ENCODE assay signal across 1 cellular context in genomic region chr10:73117976-73118743, GRCh38.
TF ChIP-seq lines count a peak whose summit lies in the region.

No MANE protein-coding gene starts in this region.

TF ChIP-seq in GM12878, 131 proteins besides CTCF, POLR2A, EP300 and RAD21 (continues in another document):
- TF ChIP-seq ASH2L (IDR thresholded peaks at IDR 0.05; ENCODE audit: borderline replicate concordance, low read depth), result peak; percentile 75; the same call in 1 of the 2 replicates
- peak; percentile 93 for TF ChIP-seq ATF7 (IDR thresholded peaks at IDR 0.05; ENCODE audit: low read depth)
- peak; percentile 97 for TF ChIP-seq PKNOX1 (IDR thresholded peaks at IDR 0.05)
- peak; percentile 65; the same call in 1 of the 2 replicates for TF ChIP-seq CHD1 (IDR thresholded peaks at IDR 0.05; ENCODE audit: low read depth, low read length)
- no peak for TF ChIP-seq E2F8 (IDR thresholded peaks at IDR 0.05; ENCODE audit: low read depth, partially characterized antibody)
- TF ChIP-seq NFYA (IDR thresholded peaks at IDR 0.05; ENCODE audit: borderline replicate concordance, low read depth, low read length), result no peak
- peak; percentile 59; the same call in 1 of the 2 replicates for TF ChIP-seq MTA2 (IDR thresholded peaks at IDR 0.05; ENCODE audit: low read depth)
- peak; percentile 66; the same call in 1 of the 2 replicates for TF ChIP-seq RELB (IDR thresholded peaks at IDR 0.05; ENCODE audit: low read depth)
- no peak for TF ChIP-seq POLR2AphosphoS2 (IDR thresholded peaks at IDR 0.05; ENCODE audit: low read depth, low read length)
- TF ChIP-seq SKIL (IDR thresholded peaks at IDR 0.05; ENCODE audit: low read depth, poor library complexity, severe bottlenecking), result peak; percentile 84
- peak; percentile 84 for TF ChIP-seq JUND (IDR thresholded peaks at IDR 0.05; ENCODE audit: low read depth, low read length)
- TF ChIP-seq NFXL1 (IDR thresholded peaks at IDR 0.05; ENCODE audit: borderline replicate concordance), result no peak
- TF ChIP-seq MXI1 (IDR thresholded peaks at IDR 0.05; ENCODE audit: low read depth, low read length), result peak; percentile 37; the same call in 1 of the 2 replicates
- TF ChIP-seq MEF2B (IDR thresholded peaks at IDR 0.05; ENCODE audit: partially characterized antibody, poor library complexity, severe bottlenecking), result peak; percentile 96
- 0 out of 2 replicates have a peak, but pooled peaks have one; percentile 11 for TF ChIP-seq RAD51 (IDR thresholded peaks at IDR 0.05)
- no peak for TF ChIP-seq CHD4 (IDR thresholded peaks at IDR 0.05)
- TF ChIP-seq MYB (IDR thresholded peaks at IDR 0.05; ENCODE audit: borderline replicate concordance, low read depth, low read length), result no peak
- TF ChIP-seq CREB1 (IDR thresholded peaks at IDR 0.05; ENCODE audit: low read depth), result peak; percentile 45; the same call in 1 of the 2 replicates
- TF ChIP-seq NBN (IDR thresholded peaks at IDR 0.05), result peak; percentile 72
- 0 out of 2 replicates have a peak, but pooled peaks have one; percentile 62 for TF ChIP-seq CREM (IDR thresholded peaks at IDR 0.05; ENCODE audit: low read depth)
- peak; percentile 8 for TF ChIP-seq SIX5 (IDR thresholded peaks at IDR 0.05; ENCODE audit: low read depth, low read length, severe bottlenecking)
- TF ChIP-seq PML (IDR thresholded peaks at IDR 0.05; ENCODE audit: low read length), result 0 out of 2 replicates have a peak, but pooled peaks have one; percentile 41
- TF ChIP-seq ZNF24 (IDR thresholded peaks at IDR 0.05), result peak; percentile 54; the same call in 1 of the 2 replicates
- peak; percentile 64 for TF ChIP-seq FOXM1 (IDR thresholded peaks at IDR 0.05; ENCODE audit: low read depth, low read length)
- peak; percentile 62 for TF ChIP-seq IKZF1 (conservative IDR thresholded peaks at IDR 0.05)
- 0 out of 2 replicates have a peak, but pooled peaks have one; percentile 64 for TF ChIP-seq HSF1 (IDR thresholded peaks at IDR 0.05; ENCODE audit: low read depth, low read length)
- TF ChIP-seq ZNF592 (IDR thresholded peaks at IDR 0.05), result no peak
- TF ChIP-seq ETV6 (conservative IDR thresholded peaks at IDR 0.05 in 1 of 2, IDR thresholded peaks at IDR 0.05 in 1 of 2; ENCODE audit: borderline replicate concordance in 1 of 2, low read depth in 1 of 2), result no peak
- TF ChIP-seq SMARCA5 (IDR thresholded peaks at IDR 0.05), result no peak; the same call in 1 of the 2 replicates
- TF ChIP-seq CBFB (IDR thresholded peaks at IDR 0.05; ENCODE audit: low read depth), result no peak
- 0 out of 2 replicates have a peak, but pooled peaks have one; percentile 28 for TF ChIP-seq MLLT1 (IDR thresholded peaks at IDR 0.05)
- TF ChIP-seq IKZF2 (IDR thresholded peaks at IDR 0.05), result peak; percentile 72 to 73
- TF ChIP-seq ZBED1 (IDR thresholded peaks at IDR 0.05; ENCODE audit: borderline replicate concordance), result 0 out of 2 replicates have a peak, but pooled peaks have one; percentile 66
- no peak; the same call in 1 of the 2 replicates for TF ChIP-seq ZBTB40 (IDR thresholded peaks at IDR 0.05; ENCODE audit: borderline replicate concordance)
- no peak for TF ChIP-seq PAX5 (IDR thresholded peaks at IDR 0.05; ENCODE audit: borderline replicate concordance, low read depth, low read length)
- TF ChIP-seq MEF2A (IDR thresholded peaks at IDR 0.05; ENCODE audit: insufficient read depth, low read depth, low read length), result peak; percentile 97
- TF ChIP-seq PAX8 (IDR thresholded peaks at IDR 0.05), result 0 out of 2 replicates have a peak, but pooled peaks have one; percentile 46
- 0 out of 2 replicates have a peak, but pooled peaks have one; percentile 14 for TF ChIP-seq GABPA (IDR thresholded peaks at IDR 0.05; ENCODE audit: low read depth)
- no peak for TF ChIP-seq HDGF (IDR thresholded peaks at IDR 0.05)
- TF ChIP-seq SMAD1 (IDR thresholded peaks at IDR 0.05; ENCODE audit: low read depth, partially characterized antibody), result peak; percentile 49
- TF ChIP-seq POU2F2 (IDR thresholded peaks at IDR 0.05; ENCODE audit: borderline replicate concordance, low read depth, low read length), result no peak
- peak; percentile 77 for TF ChIP-seq NFIC (IDR thresholded peaks at IDR 0.05; ENCODE audit: low read depth, low read length)
